Comparison of ENCODE assay signal across 26 cellular contexts in genomic region chr16:80807916-80808315, GRCh38.
"Had no signal": no experiment of that assay in that cellular context is flagged by ENCODE, and none has a peak within 500 bp of the region (broad histone marks: within the 10 kb centered on the region; RNA-seq: fewer than 3 reads in every experiment).

No MANE protein-coding gene starts in this region.

- H3K4me3 Mint-ChIP-seq: activated CD4-positive, alpha-beta T cell treated with anti-CD3 and anti-CD28 coated beads, Interleukin-2, amount 10 ng/mL, durations not matched to agents 7 days and 5 days; activated naive CD4-positive, alpha-beta T cell treated with anti-CD3 and anti-CD28 coated beads for 36 hours; activated naive CD8-positive, alpha-beta T cell treated with anti-CD3 and anti-CD28 coated beads, Interleukin-2, amount 50 U/mL, for 24 hours; mesothelial cell of epicardium; T-helper 2 cell treated with Interferon-gamma antibody and Interleukin-4, amounts not matched to agents 5 μg/mL and 100 μg/mL, for 36 hours had no signal

- H3K36me3 ChIP-seq: gastroesophageal sphincter, left ventricle myocardium inferior, neutrophil, ovary, prostate gland, spleen, uterus, WERI-Rb-1 had no signal

- DNase-seq: activated CD4-positive, alpha-beta T cell treated with anti-CD3 and anti-CD28 coated beads, Interleukin-2, amount 10 ng/mL, durations not matched to agents 7 days and 5 days; activated CD4-positive, CD25-positive, alpha-beta regulatory T cell treated with anti-CD3 and anti-CD28 coated beads, Interleukin-2, amount 50 U/mL, for 72 hours; activated effector memory CD4-positive, alpha-beta T cell treated with Interleukin-2 at 50 U/mL for 16 hours; activated naive CD4-positive, alpha-beta T cell treated with anti-CD3 and anti-CD28 coated beads for 36 hours; activated naive CD8-positive, alpha-beta T cell treated with anti-CD3 and anti-CD28 coated beads, Interleukin-2, amount 50 U/mL, for 24 hours; activated T-cell treated with anti-CD3 and anti-CD28 coated beads, Interleukin-2, amount 50 U/mL, for 72 hours; cerebellar nuclear complex; erythroblast; head of caudate nucleus; hypothalamus; left ventricle myocardium inferior; ovary; spleen; stimulated activated CD4-positive, alpha-beta T cell treated with anti-CD3 and anti-CD28 coated beads, Interleukin-4, amount 100 ng/mL, for 1 hour; stimulated activated naive CD4-positive, alpha-beta T cell; testis; trophoblast cell; uterus; WERI-Rb-1 had no signal

- H3K36me3 Mint-ChIP-seq: mesothelial cell of epicardium had no signal

- H3K9me3 Mint-ChIP-seq: activated naive CD4-positive, alpha-beta T cell treated with anti-CD3 and anti-CD28 coated beads for 36 hours; activated naive CD8-positive, alpha-beta T cell treated with anti-CD3 and anti-CD28 coated beads, Interleukin-2, amount 50 U/mL, for 24 hours; mesothelial cell of epicardium; nephron had no signal

- H3K4me3 ChIP-seq: coronary artery, gastroesophageal sphincter, left ventricle myocardium inferior, ovary, prostate gland, spleen, testis, uterus had no signal

- H3K4me1 ChIP-seq: prostate gland, uterus had no signal

- H3K27ac Mint-ChIP-seq: activated naive CD8-positive, alpha-beta T cell treated with anti-CD3 and anti-CD28 coated beads, Interleukin-2, amount 50 U/mL, for 24 hours; activated T-cell treated with anti-CD3 and anti-CD28 coated beads, Interleukin-2, amount 50 U/mL, for 72 hours; mesothelial cell of epicardium; nephron had no signal

- H3K27me3 ChIP-seq: ovary, testis, uterus had no signal

- H3K27ac ChIP-seq: coronary artery, gastroesophageal sphincter, neutrophil, ovary, prostate gland, spleen, testis, uterus, WERI-Rb-1 had no signal

- H3K27me3 Mint-ChIP-seq: activated CD4-positive, alpha-beta T cell treated with anti-CD3 and anti-CD28 coated beads, Interleukin-2, amount 10 ng/mL, durations not matched to agents 7 days and 5 days had no signal

- ATAC-seq: activated naive CD8-positive, alpha-beta T cell treated with anti-CD3 and anti-CD28 coated beads, Interleukin-2, amount 50 U/mL, for 24 hours; gastroesophageal sphincter had no signal

- H3K9me3 ChIP-seq: gastroesophageal sphincter, left ventricle myocardium inferior, neutrophil, ovary, prostate gland, spleen, testis, uterus had no signal

- H3K4me1 Mint-ChIP-seq: mesothelial cell of epicardium, nephron had no signal
